In the genomic region with DNA sequence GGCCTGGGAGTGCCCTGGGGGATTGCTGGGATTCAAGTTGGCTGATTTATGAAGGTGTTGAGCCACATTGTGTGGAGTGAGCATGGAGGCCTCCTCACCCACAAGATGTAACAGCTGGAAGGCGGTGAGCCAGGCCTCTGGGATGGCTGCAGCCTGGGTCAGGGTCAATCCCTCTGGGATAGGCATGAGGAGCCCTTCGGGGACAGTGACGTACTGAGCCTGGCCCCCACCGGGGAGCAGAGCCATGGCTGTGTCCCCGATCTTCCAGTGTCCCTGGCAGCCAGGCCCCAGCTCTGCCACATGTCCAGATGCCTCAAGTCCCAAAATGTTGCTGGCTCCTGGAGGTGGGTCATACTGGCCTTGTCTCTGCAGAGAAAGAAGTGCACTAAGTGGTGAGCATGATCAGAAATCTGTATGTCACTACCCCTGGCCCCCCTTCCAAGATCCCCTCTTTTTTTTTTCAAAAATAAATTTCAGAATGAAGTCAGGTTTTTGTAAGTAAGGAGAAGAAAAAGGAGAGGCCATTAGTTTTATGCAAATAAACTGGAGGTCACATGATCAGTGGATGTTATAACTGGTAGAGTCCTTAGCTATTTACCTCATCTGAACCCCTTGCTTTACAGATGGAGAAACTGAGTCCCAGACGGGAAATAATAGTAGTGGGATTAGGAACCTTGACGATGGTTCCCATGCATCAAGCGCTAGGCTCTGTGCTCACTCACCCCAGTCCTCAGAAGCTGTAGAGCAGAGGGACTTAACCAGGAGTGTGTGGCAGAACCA, we compare ENCODE assay signal across 8 cellular contexts. TPM values are rescaled to one million over a fixed set of nuclear protein-coding genes. Genes with fewer than 3 reads are reported as not detected.
DNase-seq lines count a peak whose midpoint lies in the region; ATAC-seq, FAIRE-seq and TF ChIP-seq lines count a peak whose summit lies in the region.

No MANE protein-coding gene starts in this region.

- peak overlapping the region; percentile 77 to 92 for H3K27ac ChIP-seq in ascending aorta
- peak overlapping the region; percentile 78 to 94 for H3K27ac ChIP-seq in kidney (ENCODE audit: low read depth in 2 of 2, low read length in 2 of 2)
- peak overlapping the region; percentile 87 for H3K27ac ChIP-seq in suprapubic skin

- no peaks in the 10 kb centered on the region for H3K27me3 Mint-ChIP-seq in activated CD4-positive, alpha-beta T cell treated with anti-CD3 and anti-CD28 coated beads, Interleukin-2, amount 10 ng/mL, durations not matched to agents 7 days and 5 days

- peaks cover 20% of the 10 kb centered on the region for H3K4me1 Mint-ChIP-seq in activated CD4-positive, alpha-beta T cell treated with anti-CD3 and anti-CD28 coated beads, Interleukin-2, amount 10 ng/mL, durations not matched to agents 7 days and 5 days

- peaks cover 2% of the 10 kb centered on the region for H3K36me3 Mint-ChIP-seq in activated CD4-positive, alpha-beta T cell treated with anti-CD3 and anti-CD28 coated beads, Interleukin-2, amount 10 ng/mL, durations not matched to agents 7 days and 5 days (ENCODE audit: low read depth)

- POLR2A ChIA-PET in activated CD4-positive, alpha-beta T cell treated with anti-CD3 and anti-CD28 coated beads, Interleukin-2, amount 10 ng/mL, durations not matched to agents 7 days and 5 days (lab: Charles Lee), result no interaction called here

- TF ChIP-seq EP300 in suprapubic skin (IDR thresholded peaks at IDR 0.05), result no peak

- no peak for TF ChIP-seq POLR2A in suprapubic skin (IDR thresholded peaks at IDR 0.05)

- peak overlapping the region; percentile 89 for H3K27ac Mint-ChIP-seq in activated CD4-positive, alpha-beta T cell treated with anti-CD3 and anti-CD28 coated beads, Interleukin-2, amount 10 ng/mL, durations not matched to agents 7 days and 5 days

- peaks cover 9 to 27% of the 10 kb centered on the region in 2 donors for H3K36me3 ChIP-seq in ascending aorta
- H3K36me3 ChIP-seq in kidney (ENCODE audit: control insufficient read depth in 1 of 2, insufficient read depth in 2 of 2, low read length in 2 of 2), result peaks cover 4 to 9% of the 10 kb centered on the region in 2 donors
- H3K36me3 ChIP-seq in suprapubic skin, result peaks cover 22% of the 10 kb centered on the region

- no peaks in the 10 kb centered on the region for H3K9me3 ChIP-seq in ascending aorta
- H3K9me3 ChIP-seq in kidney (ENCODE audit: control insufficient read depth in 1 of 2, low read length in 2 of 2), result no peaks in the 10 kb centered on the region
- no peaks in the 10 kb centered on the region for H3K9me3 ChIP-seq in suprapubic skin

- H3K4me3 ChIP-seq in ascending aorta (peak overlapping the region in 1 of 2 donors; percentile 80), kidney (ENCODE audit: low read length in 2 of 2) (peak overlapping the region; percentile 71 to 85), suprapubic skin (peak overlapping the region; percentile 61)

- H3K9ac ChIP-seq in kidney (ENCODE audit: low read length in 2 of 2), result peak overlapping the region; percentile 58 to 79

- FAIRE-seq in kidney (lab: Jason Lieb, UNC), result no peak

- H3K4me3 Mint-ChIP-seq in activated CD4-positive, alpha-beta T cell treated with anti-CD3 and anti-CD28 coated beads, Interleukin-2, amount 10 ng/mL, durations not matched to agents 7 days and 5 days, result peak overlapping the region; percentile 82

- H3K27me3 ChIP-seq in ascending aorta (no peaks in the 10 kb centered on the region), suprapubic skin (no peaks in the 10 kb centered on the region)

- 73% methylated on average over 3 of the region's 8 CpGs for WGBS in suprapubic skin

- CTCF ChIA-PET in activated CD4-positive, alpha-beta T cell treated with anti-CD3 and anti-CD28 coated beads, Interleukin-2, amount 10 ng/mL, durations not matched to agents 7 days and 5 days (lab: Charles Lee), result interaction anchor here (0.6 to 2.6 kb wide), 16 partner anchors 10 to 269 kb away, joined by 3 to 20 read pairs (median 4); partner anchors contain the start of genes ATAD2B, PFN4 and WDCP

- ATAC-seq in GM19023 (IDR thresholded peaks at IDR 0.05; ENCODE audit: unreplicated experiment), result no peak

- DNase-seq in activated CD4-positive, alpha-beta T cell treated with anti-CD3 and anti-CD28 coated beads, Interleukin-2, amount 10 ng/mL, durations not matched to agents 7 days and 5 days, result no peak
- DNase-seq in activated CD4-positive, alpha-beta T cell treated with anti-CD3 and anti-CD28 coated beads, Interleukin-2, amount 50 U/mL, for 48 hours, result no peak
- DNase-seq in ascending aorta (ENCODE audit: low spot score in 2 of 2) (no peak), kidney (peak; percentile 73), suprapubic skin (ENCODE audit: low spot score in 2 of 2) (no peak), DMS79 treated with DMSO at 0.1 percent for 48 hours (lab: John Stamatoyannopoulos, UW) (no peak), NCI-H510A (lab: John Stamatoyannopoulos, UW) (no peak)

- TF ChIP-seq CTCF in ascending aorta (IDR thresholded peaks at IDR 0.05) (no peak), kidney (IDR thresholded peaks at IDR 0.05; ENCODE audit: borderline replicate concordance, extremely low read depth, insufficient read depth) (no peak), suprapubic skin (IDR thresholded peaks at IDR 0.05) (no peak)

- intact Hi-C loops in ascending aorta (cut with DNase I), result loop anchor here (5.0 kb wide), 1 partner anchor 261 kb away; no protein-coding TSS in a partner anchor
- intact Hi-C loops in kidney (cut with DNase I), result no loop called here

- H3K4me1 ChIP-seq in ascending aorta (peaks cover 0 to 9% of the 10 kb centered on the region in 2 donors), kidney (ENCODE audit: control insufficient read depth in 1 of 2, insufficient read depth in 1 of 2, low read depth in 1 of 2, low read length in 2 of 2) (peaks cover 0 to 13% of the 10 kb centered on the region in 2 donors), suprapubic skin (peaks cover 27% of the 10 kb centered on the region)

- H3K9me3 Mint-ChIP-seq in activated CD4-positive, alpha-beta T cell treated with anti-CD3 and anti-CD28 coated beads, Interleukin-2, amount 10 ng/mL, durations not matched to agents 7 days and 5 days, result no peaks in the 10 kb centered on the region

RNA-seq across cellular contexts. Expression of gene TP53I3, which starts 1.7 kb away (rescaled TPM):
- 1 to 10 TPM; 2.5 to 2.7 TPM for total RNA-seq in activated CD4-positive, alpha-beta T cell treated with anti-CD3 and anti-CD28 coated beads, Interleukin-2, amount 10 ng/mL, durations not matched to agents 7 days and 5 days
- total RNA-seq in ascending aorta, result 1.6 TPM
- total RNA-seq in kidney, result 45.1 TPM
- 85.0 TPM for polyA plus RNA-seq in kidney (ENCODE audit: insufficient read depth, low read depth, low replicate concordance)
- total RNA-seq in suprapubic skin, result 10 to 100 TPM in 3 of 4 donors, 1 to 10 TPM in 1; 6.7 to 15.5 (median 12.3) TPM

RNA-seq across cellular contexts. Expression of gene SF3B6, which starts 6.9 kb away (rescaled TPM):
- total RNA-seq in activated CD4-positive, alpha-beta T cell treated with anti-CD3 and anti-CD28 coated beads, Interleukin-2, amount 10 ng/mL, durations not matched to agents 7 days and 5 days, result 10 to 100 TPM; 82.3 to 88.5 TPM
- total RNA-seq in ascending aorta (26.9 TPM), kidney (74.8 TPM), suprapubic skin (100 to 1,000 TPM in 1 of 4 donors, 10 to 100 TPM in 3; 72.1 to 101 (median 85.6) TPM)
- 170 TPM for polyA plus RNA-seq in kidney (ENCODE audit: insufficient read depth, low read depth, low replicate concordance)

RNA-seq across cellular contexts. Expression of gene FKBP1B, which starts 33.4 kb away (rescaled TPM):
- 1 to 10 TPM; 1.0 to 1.9 TPM for total RNA-seq in activated CD4-positive, alpha-beta T cell treated with anti-CD3 and anti-CD28 coated beads, Interleukin-2, amount 10 ng/mL, durations not matched to agents 7 days and 5 days
- total RNA-seq in ascending aorta, result not detected
- total RNA-seq in kidney, result 11.8 TPM
- polyA plus RNA-seq in kidney (ENCODE audit: insufficient read depth, low read depth, low replicate concordance), result 19.8 TPM
- total RNA-seq in suprapubic skin, result 1 to 10 TPM; 4.3 to 8.0 (median 6.6) TPM

RNA-seq across cellular contexts. Expression of gene WDCP, which starts 35.8 kb away (rescaled TPM):
- total RNA-seq in activated CD4-positive, alpha-beta T cell treated with anti-CD3 and anti-CD28 coated beads, Interleukin-2, amount 10 ng/mL, durations not matched to agents 7 days and 5 days, result 10 to 100 TPM; 16.3 to 21.8 TPM
- 1.9 TPM for total RNA-seq in ascending aorta
- total RNA-seq in kidney, result 11.7 TPM
- 2.9 TPM for polyA plus RNA-seq in kidney (ENCODE audit: insufficient read depth, low read depth, low replicate concordance)
- 1 to 10 TPM; 2.5 to 8.5 (median 4.1) TPM for total RNA-seq in suprapubic skin

RNA-seq across cellular contexts. Expression of gene PFN4, which starts 40.2 kb away (rescaled TPM):
- not detected for total RNA-seq in activated CD4-positive, alpha-beta T cell treated with anti-CD3 and anti-CD28 coated beads, Interleukin-2, amount 10 ng/mL, durations not matched to agents 7 days and 5 days
- not detected for total RNA-seq in ascending aorta
- total RNA-seq in kidney, result 0.79 TPM
- 2.1 TPM for polyA plus RNA-seq in kidney (ENCODE audit: insufficient read depth, low read depth, low replicate concordance)
- 1 to 10 TPM in 1 of 4 donors, not detected in 3; 1.0 TPM for total RNA-seq in suprapubic skin
